1 cellular context compared by ENCODE assay signal in the genomic region with DNA sequence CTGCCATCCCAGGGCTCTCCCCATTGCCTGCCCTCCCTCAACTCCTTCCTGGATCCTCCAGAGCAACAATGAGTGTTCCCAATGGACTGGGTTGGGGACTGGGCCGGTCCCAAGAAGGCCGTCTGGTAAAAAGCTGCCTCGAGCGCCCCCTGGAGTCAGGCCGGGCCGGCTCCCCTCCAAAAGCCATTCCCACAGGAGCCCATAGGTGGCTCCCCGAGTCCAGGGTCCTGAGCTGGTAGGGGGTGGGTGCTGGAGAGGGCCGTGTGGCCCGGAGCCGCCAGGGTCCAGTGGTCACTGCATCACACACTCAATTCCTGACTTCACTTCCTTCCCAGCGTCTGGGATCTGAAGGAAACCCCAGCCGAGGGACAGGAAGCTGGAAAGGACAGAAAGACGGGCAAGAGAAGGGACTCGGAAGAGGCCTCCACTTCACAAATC.
TF ChIP-seq lines count a peak whose summit lies in the region.

No MANE protein-coding gene starts in this region.

TF ChIP-seq in K562, 482 proteins besides CTCF, POLR2A, EP300 and RAD21 (continued from another document and continues in another):
- TF ChIP-seq ZNF668 (CRISPR knock-in tag; IDR thresholded peaks at IDR 0.05) = no peak
- TF ChIP-seq, protein P1, sequence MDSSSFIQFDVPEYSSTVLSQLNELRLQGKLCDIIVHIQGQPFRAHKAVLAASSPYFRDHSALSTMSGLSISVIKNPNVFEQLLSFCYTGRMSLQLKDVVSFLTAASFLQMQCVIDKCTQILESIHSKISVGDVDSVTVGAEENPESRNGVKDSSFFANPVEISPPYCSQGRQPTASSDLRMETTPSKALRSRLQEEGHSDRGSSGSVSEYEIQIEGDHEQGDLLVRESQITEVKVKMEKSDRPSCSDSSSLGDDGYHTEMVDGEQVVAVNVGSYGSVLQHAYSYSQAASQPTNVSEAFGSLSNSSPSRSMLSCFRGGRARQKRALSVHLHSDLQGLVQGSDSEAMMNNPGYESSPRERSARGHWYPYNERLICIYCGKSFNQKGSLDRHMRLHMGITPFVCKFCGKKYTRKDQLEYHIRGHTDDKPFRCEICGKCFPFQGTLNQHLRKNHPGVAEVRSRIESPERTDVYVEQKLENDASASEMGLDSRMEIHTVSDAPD (CRISPR knock-in tag; IDR thresholded peaks at IDR 0.05) = no peak
- TF ChIP-seq, protein P2, sequence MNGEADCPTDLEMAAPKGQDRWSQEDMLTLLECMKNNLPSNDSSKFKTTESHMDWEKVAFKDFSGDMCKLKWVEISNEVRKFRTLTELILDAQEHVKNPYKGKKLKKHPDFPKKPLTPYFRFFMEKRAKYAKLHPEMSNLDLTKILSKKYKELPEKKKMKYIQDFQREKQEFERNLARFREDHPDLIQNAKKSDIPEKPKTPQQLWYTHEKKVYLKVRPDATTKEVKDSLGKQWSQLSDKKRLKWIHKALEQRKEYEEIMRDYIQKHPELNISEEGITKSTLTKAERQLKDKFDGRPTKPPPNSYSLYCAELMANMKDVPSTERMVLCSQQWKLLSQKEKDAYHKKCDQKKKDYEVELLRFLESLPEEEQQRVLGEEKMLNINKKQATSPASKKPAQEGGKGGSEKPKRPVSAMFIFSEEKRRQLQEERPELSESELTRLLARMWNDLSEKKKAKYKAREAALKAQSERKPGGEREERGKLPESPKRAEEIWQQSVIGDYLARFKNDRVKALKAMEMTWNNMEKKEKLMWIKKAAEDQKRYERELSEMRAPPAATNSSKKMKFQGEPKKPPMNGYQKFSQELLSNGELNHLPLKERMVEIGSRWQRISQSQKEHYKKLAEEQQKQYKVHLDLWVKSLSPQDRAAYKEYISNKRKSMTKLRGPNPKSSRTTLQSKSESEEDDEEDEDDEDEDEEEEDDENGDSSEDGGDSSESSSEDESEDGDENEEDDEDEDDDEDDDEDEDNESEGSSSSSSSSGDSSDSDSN (IDR thresholded peaks at IDR 0.05; ENCODE audit: borderline replicate concordance in 1 of 2, low read depth in 2 of 2, low read length in 2 of 2) = 0 out of 4 replicates have a peak, but pooled peaks have one; percentile 26 to 48
- peak; percentile 88 for TF ChIP-seq ZBTB7A (IDR thresholded peaks at IDR 0.05; ENCODE audit: borderline replicate concordance, control insufficient read depth, low read depth, low read length)
- TF ChIP-seq ZFP36 (IDR thresholded peaks at IDR 0.05; ENCODE audit: low read depth, low read length, partially characterized antibody) = peak; percentile 4
- TF ChIP-seq ZNF384 (IDR thresholded peaks at IDR 0.05; ENCODE audit: low read depth, low read length) = 0 out of 2 replicates have a peak, but pooled peaks have one; percentile 24
- TF ChIP-seq ELF2 (CRISPR knock-in tag; IDR thresholded peaks at IDR 0.05) = 0 out of 2 replicates have a peak, but pooled peaks have one; percentile 14
- TF ChIP-seq, protein P3, sequence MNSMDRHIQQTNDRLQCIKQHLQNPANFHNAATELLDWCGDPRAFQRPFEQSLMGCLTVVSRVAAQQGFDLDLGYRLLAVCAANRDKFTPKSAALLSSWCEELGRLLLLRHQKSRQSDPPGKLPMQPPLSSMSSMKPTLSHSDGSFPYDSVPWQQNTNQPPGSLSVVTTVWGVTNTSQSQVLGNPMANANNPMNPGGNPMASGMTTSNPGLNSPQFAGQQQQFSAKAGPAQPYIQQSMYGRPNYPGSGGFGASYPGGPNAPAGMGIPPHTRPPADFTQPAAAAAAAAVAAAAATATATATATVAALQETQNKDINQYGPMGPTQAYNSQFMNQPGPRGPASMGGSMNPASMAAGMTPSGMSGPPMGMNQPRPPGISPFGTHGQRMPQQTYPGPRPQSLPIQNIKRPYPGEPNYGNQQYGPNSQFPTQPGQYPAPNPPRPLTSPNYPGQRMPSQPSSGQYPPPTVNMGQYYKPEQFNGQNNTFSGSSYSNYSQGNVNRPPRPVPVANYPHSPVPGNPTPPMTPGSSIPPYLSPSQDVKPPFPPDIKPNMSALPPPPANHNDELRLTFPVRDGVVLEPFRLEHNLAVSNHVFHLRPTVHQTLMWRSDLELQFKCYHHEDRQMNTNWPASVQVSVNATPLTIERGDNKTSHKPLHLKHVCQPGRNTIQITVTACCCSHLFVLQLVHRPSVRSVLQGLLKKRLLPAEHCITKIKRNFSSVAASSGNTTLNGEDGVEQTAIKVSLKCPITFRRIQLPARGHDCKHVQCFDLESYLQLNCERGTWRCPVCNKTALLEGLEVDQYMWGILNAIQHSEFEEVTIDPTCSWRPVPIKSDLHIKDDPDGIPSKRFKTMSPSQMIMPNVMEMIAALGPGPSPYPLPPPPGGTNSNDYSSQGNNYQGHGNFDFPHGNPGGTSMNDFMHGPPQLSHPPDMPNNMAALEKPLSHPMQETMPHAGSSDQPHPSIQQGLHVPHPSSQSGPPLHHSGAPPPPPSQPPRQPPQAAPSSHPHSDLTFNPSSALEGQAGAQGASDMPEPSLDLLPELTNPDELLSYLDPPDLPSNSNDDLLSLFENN (IDR thresholded peaks at IDR 0.05; ENCODE audit: low read depth in 2 of 2, low read length in 2 of 2) = peak in 1 of 2 experiments; percentile 52; a peak in 1 of 4 replicates
- peak; percentile 80; the same call in 1 of the 2 replicates for TF ChIP-seq STAG1 (CRISPR knock-in tag; IDR thresholded peaks at IDR 0.05; ENCODE audit: borderline replicate concordance)
- peak; percentile 38; the same call in 1 of the 2 replicates for TF ChIP-seq JUND (IDR thresholded peaks at IDR 0.05; ENCODE audit: borderline replicate concordance, low read depth, low read length)
- no peak for TF ChIP-seq JUND (tag; IDR thresholded peaks at IDR 0.05; ENCODE audit: borderline replicate concordance, low read depth, low read length)
- peak; percentile 39; the same call in 1 of the 2 replicates for TF ChIP-seq ESRRA (IDR thresholded peaks at IDR 0.05; ENCODE audit: borderline replicate concordance, low read depth)
- TF ChIP-seq TOE1 (IDR thresholded peaks at IDR 0.05; ENCODE audit: borderline replicate concordance) = peak; percentile 70
- TF ChIP-seq TOE1 (CRISPR knock-in tag; IDR thresholded peaks at IDR 0.05; ENCODE audit: borderline replicate concordance, low read depth) = no peak
- TF ChIP-seq, protein P4, sequence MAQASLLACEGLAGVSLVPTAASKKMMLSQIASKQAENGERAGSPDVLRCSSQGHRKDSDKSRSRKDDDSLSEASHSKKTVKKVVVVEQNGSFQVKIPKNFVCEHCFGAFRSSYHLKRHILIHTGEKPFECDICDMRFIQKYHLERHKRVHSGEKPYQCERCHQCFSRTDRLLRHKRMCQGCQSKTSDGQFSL (CRISPR knock-in tag; IDR thresholded peaks at IDR 0.05) = peak; percentile 79
- TF ChIP-seq, protein P4 (tag; IDR thresholded peaks at IDR 0.05) = no peak
- TF ChIP-seq SMAD3 (CRISPR knock-in tag; conservative IDR thresholded peaks at IDR 0.05) = 0 out of 2 replicates have a peak, but pooled peaks have one; percentile 30
- TF ChIP-seq RBFOX2 (IDR thresholded peaks at IDR 0.05; ENCODE audit: low read depth, low read length) = peak; percentile 24; the same call in 1 of the 2 replicates
- TF ChIP-seq YY1 (IDR thresholded peaks at IDR 0.05; ENCODE audit: borderline replicate concordance in 1 of 3, control insufficient read depth in 1 of 3, extremely low read depth in 1 of 3, insufficient read depth in 3 of 3, insufficient read length in 1 of 3, insufficient replicate concordance in 2 of 3, low read depth in 1 of 3, low read length in 2 of 3) = peak in 2 of 3 experiments; percentile 42 to 66
- no peak for TF ChIP-seq MED1 (CRISPR knock-in tag; IDR thresholded peaks at IDR 0.05; ENCODE audit: borderline replicate concordance)
- TF ChIP-seq KLF6 (CRISPR knock-in tag; IDR thresholded peaks at IDR 0.05; ENCODE audit: borderline replicate concordance) = no peak
- TF ChIP-seq MAZ (CRISPR knock-in tag; conservative IDR thresholded peaks at IDR 0.05 in 1 of 2, IDR thresholded peaks at IDR 0.05 in 1 of 2) = peak; percentile 43 to 88; a peak in 3 of 4 replicates
- TF ChIP-seq ZNF431 (CRISPR knock-in tag; IDR thresholded peaks at IDR 0.05) = peak; percentile 20; the same call in 1 of the 2 replicates
- 0 out of 2 replicates have a peak, but pooled peaks have one; percentile 24 for TF ChIP-seq PHB (CRISPR knock-in tag; IDR thresholded peaks at IDR 0.05)
- TF ChIP-seq PTTG1 (tag; IDR thresholded peaks at IDR 0.05; ENCODE audit: low read depth) = no peak
- peak; percentile 45; the same call in 1 of the 2 replicates for TF ChIP-seq HCFC1 (IDR thresholded peaks at IDR 0.05; ENCODE audit: low read depth, low read length)
- TF ChIP-seq, protein P5, sequence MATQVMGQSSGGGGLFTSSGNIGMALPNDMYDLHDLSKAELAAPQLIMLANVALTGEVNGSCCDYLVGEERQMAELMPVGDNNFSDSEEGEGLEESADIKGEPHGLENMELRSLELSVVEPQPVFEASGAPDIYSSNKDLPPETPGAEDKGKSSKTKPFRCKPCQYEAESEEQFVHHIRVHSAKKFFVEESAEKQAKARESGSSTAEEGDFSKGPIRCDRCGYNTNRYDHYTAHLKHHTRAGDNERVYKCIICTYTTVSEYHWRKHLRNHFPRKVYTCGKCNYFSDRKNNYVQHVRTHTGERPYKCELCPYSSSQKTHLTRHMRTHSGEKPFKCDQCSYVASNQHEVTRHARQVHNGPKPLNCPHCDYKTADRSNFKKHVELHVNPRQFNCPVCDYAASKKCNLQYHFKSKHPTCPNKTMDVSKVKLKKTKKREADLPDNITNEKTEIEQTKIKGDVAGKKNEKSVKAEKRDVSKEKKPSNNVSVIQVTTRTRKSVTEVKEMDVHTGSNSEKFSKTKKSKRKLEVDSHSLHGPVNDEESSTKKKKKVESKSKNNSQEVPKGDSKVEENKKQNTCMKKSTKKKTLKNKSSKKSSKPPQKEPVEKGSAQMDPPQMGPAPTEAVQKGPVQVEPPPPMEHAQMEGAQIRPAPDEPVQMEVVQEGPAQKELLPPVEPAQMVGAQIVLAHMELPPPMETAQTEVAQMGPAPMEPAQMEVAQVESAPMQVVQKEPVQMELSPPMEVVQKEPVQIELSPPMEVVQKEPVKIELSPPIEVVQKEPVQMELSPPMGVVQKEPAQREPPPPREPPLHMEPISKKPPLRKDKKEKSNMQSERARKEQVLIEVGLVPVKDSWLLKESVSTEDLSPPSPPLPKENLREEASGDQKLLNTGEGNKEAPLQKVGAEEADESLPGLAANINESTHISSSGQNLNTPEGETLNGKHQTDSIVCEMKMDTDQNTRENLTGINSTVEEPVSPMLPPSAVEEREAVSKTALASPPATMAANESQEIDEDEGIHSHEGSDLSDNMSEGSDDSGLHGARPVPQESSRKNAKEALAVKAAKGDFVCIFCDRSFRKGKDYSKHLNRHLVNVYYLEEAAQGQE (CRISPR knock-in tag; IDR thresholded peaks at IDR 0.05; ENCODE audit: low read depth) = peak; percentile 73
- TF ChIP-seq, protein P6, sequence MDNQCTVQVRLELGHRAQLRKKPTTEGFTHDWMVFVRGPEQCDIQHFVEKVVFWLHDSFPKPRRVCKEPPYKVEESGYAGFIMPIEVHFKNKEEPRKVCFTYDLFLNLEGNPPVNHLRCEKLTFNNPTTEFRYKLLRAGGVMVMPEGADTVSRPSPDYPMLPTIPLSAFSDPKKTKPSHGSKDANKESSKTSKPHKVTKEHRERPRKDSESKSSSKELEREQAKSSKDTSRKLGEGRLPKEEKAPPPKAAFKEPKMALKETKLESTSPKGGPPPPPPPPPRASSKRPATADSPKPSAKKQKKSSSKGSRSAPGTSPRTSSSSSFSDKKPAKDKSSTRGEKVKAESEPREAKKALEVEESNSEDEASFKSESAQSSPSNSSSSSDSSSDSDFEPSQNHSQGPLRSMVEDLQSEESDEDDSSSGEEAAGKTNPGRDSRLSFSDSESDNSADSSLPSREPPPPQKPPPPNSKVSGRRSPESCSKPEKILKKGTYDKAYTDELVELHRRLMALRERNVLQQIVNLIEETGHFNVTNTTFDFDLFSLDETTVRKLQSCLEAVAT (IDR thresholded peaks at IDR 0.05) = peak in 1 of 2 experiments; percentile 88; a peak in 2 of 4 replicates
- TF ChIP-seq, protein P7, sequence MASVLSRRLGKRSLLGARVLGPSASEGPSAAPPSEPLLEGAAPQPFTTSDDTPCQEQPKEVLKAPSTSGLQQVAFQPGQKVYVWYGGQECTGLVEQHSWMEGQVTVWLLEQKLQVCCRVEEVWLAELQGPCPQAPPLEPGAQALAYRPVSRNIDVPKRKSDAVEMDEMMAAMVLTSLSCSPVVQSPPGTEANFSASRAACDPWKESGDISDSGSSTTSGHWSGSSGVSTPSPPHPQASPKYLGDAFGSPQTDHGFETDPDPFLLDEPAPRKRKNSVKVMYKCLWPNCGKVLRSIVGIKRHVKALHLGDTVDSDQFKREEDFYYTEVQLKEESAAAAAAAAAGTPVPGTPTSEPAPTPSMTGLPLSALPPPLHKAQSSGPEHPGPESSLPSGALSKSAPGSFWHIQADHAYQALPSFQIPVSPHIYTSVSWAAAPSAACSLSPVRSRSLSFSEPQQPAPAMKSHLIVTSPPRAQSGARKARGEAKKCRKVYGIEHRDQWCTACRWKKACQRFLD (CRISPR knock-in tag; IDR thresholded peaks at IDR 0.05) = no peak
- TF ChIP-seq CREM (IDR thresholded peaks at IDR 0.05; ENCODE audit: low read depth) = 0 out of 2 replicates have a peak, but pooled peaks have one; percentile 14
- TF ChIP-seq, protein P8, sequence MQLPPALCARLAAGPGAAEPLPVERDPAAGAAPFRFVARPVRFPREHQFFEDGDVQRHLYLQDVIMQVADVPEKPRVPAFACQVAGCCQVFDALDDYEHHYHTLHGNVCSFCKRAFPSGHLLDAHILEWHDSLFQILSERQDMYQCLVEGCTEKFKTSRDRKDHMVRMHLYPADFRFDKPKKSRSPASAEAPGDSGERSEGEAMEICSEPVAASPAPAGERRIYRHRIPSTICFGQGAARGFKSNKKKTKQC (CRISPR knock-in tag; IDR thresholded peaks at IDR 0.05) = peak; percentile 12; the same call in 1 of the 2 replicates
- TF ChIP-seq MYC (IDR thresholded peaks at IDR 0.05; ENCODE audit: low read depth, low read length) = no peak
- TF ChIP-seq MYC (CRISPR knock-in tag; IDR thresholded peaks at IDR 0.05; ENCODE audit: borderline replicate concordance, low read depth) = 0 out of 2 replicates have a peak, but pooled peaks have one; percentile 26
- TF ChIP-seq TCF7L2 (IDR thresholded peaks at IDR 0.05; ENCODE audit: low read depth, low read length) = 0 out of 2 replicates have a peak, but pooled peaks have one; percentile 25
- TF ChIP-seq KLF16 (IDR thresholded peaks at IDR 0.05) = peak; percentile 65; the same call in 1 of the 2 replicates
- TF ChIP-seq NCOA1 (IDR thresholded peaks at IDR 0.05; ENCODE audit: low read depth) = no peak
- 0 out of 2 replicates have a peak, but pooled peaks have one; percentile 22 for TF ChIP-seq ZNF24 (IDR thresholded peaks at IDR 0.05)
- TF ChIP-seq, protein P9, sequence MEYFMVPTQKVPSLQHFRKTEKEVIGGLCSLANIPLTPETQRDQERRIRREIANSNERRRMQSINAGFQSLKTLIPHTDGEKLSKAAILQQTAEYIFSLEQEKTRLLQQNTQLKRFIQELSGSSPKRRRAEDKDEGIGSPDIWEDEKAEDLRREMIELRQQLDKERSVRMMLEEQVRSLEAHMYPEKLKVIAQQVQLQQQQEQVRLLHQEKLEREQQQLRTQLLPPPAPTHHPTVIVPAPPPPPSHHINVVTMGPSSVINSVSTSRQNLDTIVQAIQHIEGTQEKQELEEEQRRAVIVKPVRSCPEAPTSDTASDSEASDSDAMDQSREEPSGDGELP (CRISPR knock-in tag; IDR thresholded peaks at IDR 0.05; ENCODE audit: borderline replicate concordance) = peak; percentile 48; the same call in 1 of the 2 replicates
